Comparison of ENCODE assay signal across 11 cellular contexts in the genomic region with DNA sequence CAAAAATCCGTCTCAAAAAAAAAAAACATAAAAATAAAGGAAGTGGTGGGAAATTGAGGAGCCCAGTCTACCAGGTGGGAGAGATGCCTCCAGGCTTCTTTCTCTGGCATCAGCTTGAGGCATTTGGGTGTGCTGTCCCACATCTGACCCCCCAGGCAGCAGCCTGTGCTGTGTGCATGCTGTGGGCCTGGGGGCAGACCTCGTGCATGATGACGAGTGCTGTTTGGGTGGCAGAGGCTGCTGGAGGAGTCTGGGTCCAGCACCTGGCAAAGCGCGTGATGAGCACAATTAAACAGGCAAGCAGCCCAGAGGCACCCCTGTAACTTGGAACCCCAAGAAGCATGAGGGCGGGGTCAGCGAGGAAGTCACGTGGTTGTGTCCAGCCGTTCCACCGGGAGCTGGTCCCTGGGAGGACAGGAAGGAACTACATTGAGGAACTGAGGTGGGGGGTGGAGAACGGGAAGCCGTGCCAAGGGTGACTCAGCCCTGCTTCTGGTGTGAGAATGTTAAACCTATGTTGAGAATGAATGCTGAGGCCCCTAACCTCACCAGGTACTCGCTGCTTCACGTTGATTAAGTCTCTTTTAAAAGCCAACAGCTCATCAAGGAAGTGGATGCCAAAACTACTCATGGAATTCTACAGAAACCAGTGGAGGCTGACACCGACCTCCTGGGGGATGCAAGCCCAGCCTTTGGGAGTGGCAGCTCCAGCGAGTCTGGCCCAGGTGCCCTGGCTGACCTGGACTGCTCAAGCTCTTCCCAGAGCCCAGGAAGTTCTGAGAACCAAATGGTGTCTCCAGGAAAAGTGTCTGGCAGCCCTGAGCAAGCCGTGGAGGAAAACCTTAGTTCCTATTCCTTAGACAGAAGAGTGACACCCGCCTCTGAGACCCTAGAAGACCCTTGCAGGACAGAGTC. TPM values are rescaled to one million over a fixed set of nuclear protein-coding genes. Genes with fewer than 3 reads are reported as not detected.
DNase-seq lines count a peak whose midpoint lies in the region; ATAC-seq, FAIRE-seq and TF ChIP-seq lines count a peak whose summit lies in the region.
"Had no signal": no experiment of that assay in that cellular context is flagged by ENCODE, and none has a peak within 500 bp of the region (broad histone marks: within the 10 kb centered on the region; RNA-seq: fewer than 3 reads in every experiment).

No MANE protein-coding gene starts in this region.

- no peak overlapping the region for H3K27ac Mint-ChIP-seq in activated CD8-positive, alpha-beta memory T cell treated with anti-CD3 and anti-CD28 coated beads, Interleukin-2, amount 10 ng/mL, durations not matched to agents 7 days and 5 days

- DNase-seq in AG10803 (ENCODE audit: low read depth) (peak; percentile 54), MG63 (peak; percentile 73), cardiac fibroblast (ENCODE audit: low read depth in 2 of 2) (peak; percentile 79 to 86), lung (ENCODE audit: low spot score) (peak; percentile 63), SHP77 treated with DMSO at 0.1 percent for 48 hours (lab: John Stamatoyannopoulos, UW) (no peak), D721Med (ENCODE audit: insufficient read length, low spot score) (no peak)
- no peak for DNase-seq in activated CD8-positive, alpha-beta memory T cell treated with anti-CD3 and anti-CD28 coated beads, Interleukin-2, amount 10 ng/mL, durations not matched to agents 7 days and 5 days

- H3K36me3 ChIP-seq in MG63 = peaks cover 54% of the 10 kb centered on the region
- peaks cover 3 to 7% of the 10 kb centered on the region in 2 donors for H3K36me3 ChIP-seq in lung (ENCODE audit: control insufficient read depth in 2 of 2, insufficient read depth in 2 of 2, low read length in 2 of 2)

- no peaks in the 10 kb centered on the region for H3K9me3 Mint-ChIP-seq in activated CD8-positive, alpha-beta memory T cell treated with anti-CD3 and anti-CD28 coated beads, Interleukin-2, amount 10 ng/mL, durations not matched to agents 7 days and 5 days (ENCODE audit: low read depth)
- H3K9me3 Mint-ChIP-seq: memory B cell; stimulated activated naive CD8-positive, alpha-beta T cell treated with anti-CD3 and anti-CD28 coated beads, Interleukin-15, Interleukin-2, amounts not matched to agents 100 ng/mL and 50 ng/mL, for 24 hours had no signal

- H3K27me3 ChIP-seq in MG63 = no peaks in the 10 kb centered on the region
- H3K27me3 ChIP-seq in lung (ENCODE audit: control insufficient read depth, insufficient read depth) = no peaks in the 10 kb centered on the region

- FAIRE-seq in D721Med (lab: Jason Lieb, UNC) = no peak
- FAIRE-seq: G401.6 had no signal

- peak overlapping the region; percentile 57 to 84 for H3K27ac ChIP-seq in lung (ENCODE audit: low read depth in 1 of 2, low read length in 1 of 2)

- H3K36me3 Mint-ChIP-seq in activated CD8-positive, alpha-beta memory T cell treated with anti-CD3 and anti-CD28 coated beads, Interleukin-2, amount 10 ng/mL, durations not matched to agents 7 days and 5 days = peaks cover 83% of the 10 kb centered on the region

- 22 to 44% methylated on average over 18 of the region's 18 CpGs for WGBS in lung, 2 donors

- no peaks in the 10 kb centered on the region for H3K27me3 Mint-ChIP-seq in activated CD8-positive, alpha-beta memory T cell treated with anti-CD3 and anti-CD28 coated beads, Interleukin-2, amount 10 ng/mL, durations not matched to agents 7 days and 5 days
- H3K27me3 Mint-ChIP-seq: memory B cell; stimulated activated naive CD8-positive, alpha-beta T cell treated with anti-CD3 and anti-CD28 coated beads, Interleukin-15, Interleukin-2, amounts not matched to agents 100 ng/mL and 50 ng/mL, for 24 hours had no signal

- peaks cover 71% of the 10 kb centered on the region for H3K4me1 Mint-ChIP-seq in activated CD8-positive, alpha-beta memory T cell treated with anti-CD3 and anti-CD28 coated beads, Interleukin-2, amount 10 ng/mL, durations not matched to agents 7 days and 5 days

- no peak overlapping the region for H3K4me3 Mint-ChIP-seq in activated CD8-positive, alpha-beta memory T cell treated with anti-CD3 and anti-CD28 coated beads, Interleukin-2, amount 10 ng/mL, durations not matched to agents 7 days and 5 days
- H3K4me3 Mint-ChIP-seq: memory B cell had no signal

- peaks cover 0 to 21% of the 10 kb centered on the region in 2 donors for H3K4me1 ChIP-seq in lung (ENCODE audit: control insufficient read depth in 2 of 2, insufficient read depth in 2 of 2, low read length in 2 of 2)

- TF ChIP-seq CTCF in AG10803 (conservative IDR thresholded peaks at IDR 0.05; ENCODE audit: low read length) (no peak), cardiac fibroblast (IDR thresholded peaks at IDR 0.05; ENCODE audit: low read depth, low read length) (no peak), lung (IDR thresholded peaks at IDR 0.05; ENCODE audit: control extremely low read depth, extremely low read depth) (no peak), D721Med (IDR thresholded peaks at IDR 0.05; ENCODE audit: insufficient read depth, missing control alignments) (no peak)

- H3K9me3 ChIP-seq in MG63 (no peaks in the 10 kb centered on the region), lung (ENCODE audit: control insufficient read depth in 2 of 2, insufficient read depth in 1 of 2, low read length in 1 of 2) (no peaks in the 10 kb centered on the region)

- H3K4me3 ChIP-seq in AG10803 (ENCODE audit: low read length) (no peak overlapping the region), MG63 (no peak overlapping the region), cardiac fibroblast (replicated peaks in 1 of 2; ENCODE audit: low read depth in 2 of 2, low read length in 2 of 2) (no peak overlapping the region), lung (no peak overlapping the region)

- ATAC-seq in lung (ENCODE audit: insufficient read depth, low FRiP score) (peak; percentile 34), HG02798 (IDR thresholded peaks at IDR 0.05; ENCODE audit: poor library complexity, unreplicated experiment) (no peak)
- no peak for ATAC-seq in activated CD8-positive, alpha-beta memory T cell treated with anti-CD3 and anti-CD28 coated beads, Interleukin-2, amount 10 ng/mL, durations not matched to agents 7 days and 5 days

- CTCF ChIA-PET in activated CD8-positive, alpha-beta memory T cell treated with anti-CD3 and anti-CD28 coated beads, Interleukin-2, amount 10 ng/mL, durations not matched to agents 7 days and 5 days (lab: Charles Lee) = interaction anchor here (1.2 to 15.1 kb wide), 5 partner anchors 15 to 130 kb away, joined by 3 to 278 read pairs (median 10); a partner anchor contains a TSS

RNA-seq across cellular contexts. Expression of a gene that starts 6.1 kb away (rescaled TPM):
- 67.1 and 72.9 TPM in 2 replicates for total RNA-seq in MG63 (2014; rRNA removed; shearing (Covaris generic); ENCODE audit: low replicate concordance)
- 10 to 100 TPM; 13.8 to 18.7 TPM for total RNA-seq in lung
- polyA plus RNA-seq in lung = 10 to 100 TPM; 18.3 to 22.1 TPM
- total RNA-seq in activated CD8-positive, alpha-beta memory T cell treated with anti-CD3 and anti-CD28 coated beads, Interleukin-2, amount 10 ng/mL, durations not matched to agents 7 days and 5 days = 100 to 1,000 TPM; 246 to 315 TPM

RNA-seq across cellular contexts. Expression of a gene that starts 6.3 kb away (rescaled TPM):
- 11.2 and 15.7 TPM in 2 replicates for total RNA-seq in MG63 (2014; rRNA removed; shearing (Covaris generic); ENCODE audit: low replicate concordance)
- 10 to 100 TPM; 16.6 to 45.2 TPM for total RNA-seq in lung
- 10 to 100 TPM; 36.9 to 38.7 TPM for polyA plus RNA-seq in lung
- total RNA-seq in activated CD8-positive, alpha-beta memory T cell treated with anti-CD3 and anti-CD28 coated beads, Interleukin-2, amount 10 ng/mL, durations not matched to agents 7 days and 5 days = 10 to 100 TPM; 22.5 to 24.7 TPM

RNA-seq across cellular contexts. Expression of a gene that starts 15.3 kb away (rescaled TPM):
- 72.1 and 99.1 TPM in 2 replicates for total RNA-seq in MG63 (2014; rRNA removed; shearing (Covaris generic); ENCODE audit: low replicate concordance)
- total RNA-seq in lung = 10 to 100 TPM; 34.9 to 43.2 TPM
- 10 to 100 TPM; 34.9 to 35.0 TPM for polyA plus RNA-seq in lung
- 100 to 1,000 TPM; 133 to 137 TPM for total RNA-seq in activated CD8-positive, alpha-beta memory T cell treated with anti-CD3 and anti-CD28 coated beads, Interleukin-2, amount 10 ng/mL, durations not matched to agents 7 days and 5 days

RNA-seq across cellular contexts. Expression of a gene that starts 43.3 kb away (rescaled TPM):
- 2.6 and 4.0 TPM in 2 replicates for total RNA-seq in MG63 (2014; rRNA removed; shearing (Covaris generic); ENCODE audit: low replicate concordance)
- 1 to 10 TPM; 2.1 to 2.8 TPM for total RNA-seq in lung
- 1 to 10 TPM; 1.4 to 2.3 TPM for polyA plus RNA-seq in lung
- 1 to 10 TPM in 1 of 2 experiments, under 1 TPM in 1; 0.23 to 1.6 TPM for total RNA-seq in activated CD8-positive, alpha-beta memory T cell treated with anti-CD3 and anti-CD28 coated beads, Interleukin-2, amount 10 ng/mL, durations not matched to agents 7 days and 5 days

Comparison
In these comparisons a context has a peak if more than half of its experiments do, and no peak if none do; other contexts are left out.
1. DNase-seq: peak in AG10803 (single experiment), MG63 (single experiment), cardiac fibroblast (2 of 2) and lung (single experiment); none in SHP77 treated with DMSO at 0.1 percent for 48 hours (single experiment), activated CD8-positive, alpha-beta memory T cell treated with anti-CD3 and anti-CD28 coated beads, Interleukin-2, amount 10 ng/mL, durations not matched to agents 7 days and 5 days (single experiment) and D721Med (single experiment).